ENCODE assay signal across 20 cellular contexts in genomic region chr4:23815351-23815750, GRCh38.
"Had no signal": no experiment of that assay in that cellular context is flagged by ENCODE, and none has a peak within 500 bp of the region (broad histone marks: within the 10 kb centered on the region; RNA-seq: fewer than 3 reads in every experiment).

No MANE protein-coding gene starts in this region.

- H3K27me3 Mint-ChIP-seq: activated CD4-positive, alpha-beta T cell treated with anti-CD3 and anti-CD28 coated beads, Interleukin-2, amount 10 ng/mL, durations not matched to agents 7 days and 5 days; activated naive CD8-positive, alpha-beta T cell treated with anti-CD3 and anti-CD28 coated beads for 36 hours; central memory CD8-positive, alpha-beta T cell; stimulated activated memory B cell treated with anti-CD40 and anti-IgM and Interleukin-4, amounts not matched to agents 10 μg/mL and 1 μg/mL and 100 μg/mL, for 72 hours had no signal

- H3K4me1 ChIP-seq: esophagus squamous epithelium had no signal

- H3K4me3 ChIP-seq: coronary artery, esophagus squamous epithelium, ovary, thyroid gland had no signal

- H3K27me3 ChIP-seq: brain microvascular endothelial cell, esophagus squamous epithelium, ovary, thyroid gland had no signal

- H3K36me3 ChIP-seq: brain microvascular endothelial cell, esophagus squamous epithelium, ovary had no signal

- H3K9me3 ChIP-seq: esophagus squamous epithelium, ovary, thyroid gland had no signal

- DNase-seq: activated CD4-positive, alpha-beta T cell treated with anti-CD3 and anti-CD28 coated beads, Interleukin-2, amount 10 ng/mL, durations not matched to agents 7 days and 5 days; activated CD4-positive, CD25-positive, alpha-beta regulatory T cell; activated CD8-positive, alpha-beta memory T cell treated with anti-CD3 and anti-CD28 coated beads, Interleukin-2, amount 50 U/mL, for 48 hours; activated gamma-delta T cell treated with Interleukin-2 at 50 U/mL for 16 hours; activated naive CD8-positive, alpha-beta T cell treated with anti-CD3 and anti-CD28 coated beads for 36 hours; activated T-cell treated with anti-CD3 and anti-CD28 coated beads, Interleukin-2, amount 50 U/mL, for 72 hours; amygdala; brain microvascular endothelial cell; effector CD4-positive, alpha-beta T cell; esophagus squamous epithelium; glutamatergic neuron; hypothalamus; kidney; ovary; stimulated activated CD4-positive, alpha-beta T cell treated with anti-CD3 and anti-CD28 coated beads, Interleukin-2, amount 100 ng/mL, for 48 hours; T-helper 2 cell; thyroid gland had no signal

- H3K27ac ChIP-seq: brain microvascular endothelial cell, coronary artery, ovary, thyroid gland had no signal

- H3K27ac Mint-ChIP-seq: activated CD4-positive, alpha-beta T cell treated with anti-CD3 and anti-CD28 coated beads, Interleukin-2, amount 10 ng/mL, durations not matched to agents 7 days and 5 days; activated naive CD8-positive, alpha-beta T cell treated with anti-CD3 and anti-CD28 coated beads for 36 hours; activated T-cell treated with anti-CD3 and anti-CD28 coated beads, Interleukin-2, amount 50 U/mL, for 72 hours; stimulated activated memory B cell treated with anti-CD40 and anti-IgM and Interleukin-4, amounts not matched to agents 10 μg/mL and 1 μg/mL and 100 μg/mL, for 72 hours had no signal

- ATAC-seq: activated T-cell treated with anti-CD3 and anti-CD28 coated beads, Interleukin-2, amount 50 U/mL, for 72 hours; stimulated activated memory B cell treated with anti-CD40 and anti-IgM and Interleukin-4, amounts not matched to agents 10 μg/mL and 1 μg/mL and 100 μg/mL, for 72 hours had no signal

- H3K4me3 Mint-ChIP-seq: activated CD4-positive, alpha-beta T cell treated with anti-CD3 and anti-CD28 coated beads, Interleukin-2, amount 10 ng/mL, durations not matched to agents 7 days and 5 days; activated naive CD8-positive, alpha-beta T cell treated with anti-CD3 and anti-CD28 coated beads for 36 hours; activated T-cell treated with anti-CD3 and anti-CD28 coated beads, Interleukin-2, amount 50 U/mL, for 72 hours; central memory CD8-positive, alpha-beta T cell; stimulated activated memory B cell treated with anti-CD40 and anti-IgM and Interleukin-4, amounts not matched to agents 10 μg/mL and 1 μg/mL and 100 μg/mL, for 72 hours had no signal

- H3K36me3 Mint-ChIP-seq: activated naive CD8-positive, alpha-beta T cell treated with anti-CD3 and anti-CD28 coated beads for 36 hours; stimulated activated memory B cell treated with anti-CD40 and anti-IgM and Interleukin-4, amounts not matched to agents 10 μg/mL and 1 μg/mL and 100 μg/mL, for 72 hours had no signal

- H3K4me1 Mint-ChIP-seq: activated CD4-positive, alpha-beta T cell treated with anti-CD3 and anti-CD28 coated beads, Interleukin-2, amount 10 ng/mL, durations not matched to agents 7 days and 5 days; activated naive CD8-positive, alpha-beta T cell treated with anti-CD3 and anti-CD28 coated beads for 36 hours; central memory CD8-positive, alpha-beta T cell; stimulated activated memory B cell treated with anti-CD40 and anti-IgM and Interleukin-4, amounts not matched to agents 10 μg/mL and 1 μg/mL and 100 μg/mL, for 72 hours had no signal
